ENCODE assay signal across 29 cellular contexts in the genomic region with DNA sequence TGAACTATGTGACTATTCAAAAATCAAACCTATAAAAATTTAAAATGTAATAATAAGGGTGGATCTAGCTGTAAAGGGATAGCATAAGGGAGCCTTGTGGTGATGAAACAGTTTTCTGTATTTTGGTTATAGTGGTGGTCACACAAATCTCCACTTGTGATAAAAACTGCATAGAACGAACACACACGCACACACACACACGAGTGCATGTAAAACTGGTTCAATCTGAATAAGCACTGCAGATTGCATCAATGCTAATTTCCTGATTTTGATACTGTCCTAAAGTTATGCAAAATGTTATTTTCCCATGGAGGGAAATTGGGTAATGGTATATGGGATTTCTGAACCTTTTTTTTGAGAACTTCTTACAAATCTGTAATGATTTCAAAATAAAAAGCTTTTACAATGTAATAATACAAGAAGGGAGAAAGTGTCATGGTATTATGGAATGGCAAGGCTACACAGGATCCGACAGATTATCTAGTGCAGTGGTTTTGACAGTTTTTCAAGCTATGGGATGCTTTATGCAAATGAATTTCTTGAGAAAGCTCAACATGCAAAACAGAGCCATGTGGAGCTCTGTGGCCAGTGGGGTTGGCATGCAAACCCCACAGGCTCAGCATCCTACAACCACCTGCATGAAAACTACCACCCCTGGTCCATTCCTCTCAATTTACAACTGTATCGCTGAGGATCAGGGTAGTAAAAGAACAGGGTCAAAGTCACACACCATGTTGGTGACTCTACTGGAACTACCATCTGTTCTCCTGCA. TPM values are rescaled to one million over a fixed set of nuclear protein-coding genes. Genes with fewer than 3 reads are reported as not detected.
DNase-seq lines count a peak whose midpoint lies in the region; ATAC-seq lines count a peak whose summit lies in the region.
"Had no signal": no experiment of that assay in that cellular context is flagged by ENCODE, and none has a peak within 500 bp of the region (broad histone marks: within the 10 kb centered on the region; RNA-seq: fewer than 3 reads in every experiment).

No MANE protein-coding gene starts in this region.

- no peak overlapping the region for H3K4me3 Mint-ChIP-seq in activated T-cell treated with anti-CD3 and anti-CD28 coated beads, Interleukin-2, amount 50 U/mL, for 24 hours
- no peak overlapping the region for H3K4me3 Mint-ChIP-seq in activated T-cell treated with anti-CD3 and anti-CD28 coated beads, Interleukin-2, amount 50 U/mL, for 4 hours
- H3K4me3 Mint-ChIP-seq in stimulated activated effector memory CD8-positive, alpha-beta T cell treated with anti-CD3 and anti-CD28 coated beads, Interleukin-12 subunit alpha, Interleukin-12 subunit beta, amount 100 ng/mL, for 72 hours: no peak overlapping the region
- H3K4me3 Mint-ChIP-seq: T-helper 1 cell treated with Interleukin-12 subunit alpha and Interleukin-12 subunit beta and Interleukin-4 antibody, amounts not matched to agents 30 μg/mL and 1 μg/mL, for 36 hours had no signal

- DNase-seq in activated T-cell treated with anti-CD3 and anti-CD28 coated beads, Interleukin-2, amount 50 U/mL, for 24 hours: no peak
- no peak for DNase-seq in activated T-cell treated with anti-CD3 and anti-CD28 coated beads, Interleukin-2, amount 50 U/mL, for 4 hours
- DNase-seq in NCI-H526 treated with DMSO at 0.1 percent for 48 hours (lab: John Stamatoyannopoulos, UW): peak; percentile 86
- DNase-seq in stimulated activated effector memory CD8-positive, alpha-beta T cell treated with anti-CD3 and anti-CD28 coated beads, Interleukin-12 subunit alpha, Interleukin-12 subunit beta, amount 100 ng/mL, for 72 hours (ENCODE audit: low spot score in 2 of 2): no peak
- no peak for DNase-seq in NK-92 (lab: John Stamatoyannopoulos, UW; ENCODE audit: unreplicated experiment)
- DNase-seq in aorta: no peak
- DNase-seq: activated CD4-positive, alpha-beta T cell treated with anti-CD3 and anti-CD28 coated beads, Interleukin-2, amount 50 U/mL, for 4 hours; amygdala; BE2C; central memory CD4-positive, alpha-beta T cell; dorsolateral prefrontal cortex; lower lobe of right lung; MG63; NCI-H1694 treated with DMSO at 0.1 percent for 48 hours; small intestine; stimulated activated CD4-positive, alpha-beta T cell treated with anti-CD3 and anti-CD28 coated beads, Interleukin-2, amount 100 ng/mL, for 48 hours; stomach; transverse colon had no signal

- peaks cover 8 to 19% of the 10 kb centered on the region in 2 donors for H3K36me3 ChIP-seq in aorta (ENCODE audit: control insufficient read depth in 1 of 2, insufficient read depth in 2 of 2, low read length in 1 of 2)
- H3K36me3 ChIP-seq: BE2C, neutrophil, transverse colon had no signal

- H3K4me1 Mint-ChIP-seq in activated T-cell treated with anti-CD3 and anti-CD28 coated beads, Interleukin-2, amount 50 U/mL, for 24 hours (ENCODE audit: low read depth): peaks cover 1% of the 10 kb centered on the region
- no peaks in the 10 kb centered on the region for H3K4me1 Mint-ChIP-seq in activated T-cell treated with anti-CD3 and anti-CD28 coated beads, Interleukin-2, amount 50 U/mL, for 4 hours (ENCODE audit: low read depth)
- peaks cover 6% of the 10 kb centered on the region for H3K4me1 Mint-ChIP-seq in stimulated activated effector memory CD8-positive, alpha-beta T cell treated with anti-CD3 and anti-CD28 coated beads, Interleukin-12 subunit alpha, Interleukin-12 subunit beta, amount 100 ng/mL, for 72 hours

- H3K27ac Mint-ChIP-seq in activated T-cell treated with anti-CD3 and anti-CD28 coated beads, Interleukin-2, amount 50 U/mL, for 24 hours: peak overlapping the region; percentile 73
- peak overlapping the region; percentile 14 for H3K27ac Mint-ChIP-seq in stimulated activated effector memory CD8-positive, alpha-beta T cell treated with anti-CD3 and anti-CD28 coated beads, Interleukin-12 subunit alpha, Interleukin-12 subunit beta, amount 100 ng/mL, for 72 hours
- H3K27ac Mint-ChIP-seq: IgD-negative memory B cell; T-helper 1 cell treated with Interleukin-12 subunit alpha and Interleukin-12 subunit beta and Interleukin-4 antibody, amounts not matched to agents 30 μg/mL and 1 μg/mL, for 36 hours had no signal

- intact Hi-C loops in aorta (cut with DNase I): loop anchor here (2.0 to 5.0 kb wide), 3 partner anchors 123 to 313 kb away; no protein-coding TSS in a partner anchor

- no peaks in the 10 kb centered on the region for H3K27me3 Mint-ChIP-seq in activated T-cell treated with anti-CD3 and anti-CD28 coated beads, Interleukin-2, amount 50 U/mL, for 24 hours
- no peaks in the 10 kb centered on the region for H3K27me3 Mint-ChIP-seq in activated T-cell treated with anti-CD3 and anti-CD28 coated beads, Interleukin-2, amount 50 U/mL, for 4 hours (ENCODE audit: low read depth)
- H3K27me3 Mint-ChIP-seq: IgD-negative memory B cell had no signal

- no peak for ATAC-seq in activated T-cell treated with anti-CD3 and anti-CD28 coated beads, Interleukin-2, amount 50 U/mL, for 4 hours
- ATAC-seq in GM21390 (IDR thresholded peaks at IDR 0.05; ENCODE audit: unreplicated experiment): peak; percentile 41
- ATAC-seq in stimulated activated effector memory CD8-positive, alpha-beta T cell treated with anti-CD3 and anti-CD28 coated beads, Interleukin-12 subunit alpha, Interleukin-12 subunit beta, amount 100 ng/mL, for 72 hours: no peak
- no peak for ATAC-seq in GM18909 (IDR thresholded peaks at IDR 0.05; ENCODE audit: poor library complexity, unreplicated experiment)
- ATAC-seq in aorta (ENCODE audit: low FRiP score): no peak
- ATAC-seq: lower lobe of right lung, Panc1 had no signal

- no peaks in the 10 kb centered on the region for H3K4me1 ChIP-seq in aorta (ENCODE audit: control insufficient read depth in 1 of 2, insufficient read depth in 2 of 2, low read length in 2 of 2)
- H3K4me1 ChIP-seq: BE2C, lower lobe of right lung, SJSA1, transverse colon had no signal

- H3K36me3 Mint-ChIP-seq in activated T-cell treated with anti-CD3 and anti-CD28 coated beads, Interleukin-2, amount 50 U/mL, for 24 hours (ENCODE audit: low read depth): peaks cover 96% of the 10 kb centered on the region
- H3K36me3 Mint-ChIP-seq in activated T-cell treated with anti-CD3 and anti-CD28 coated beads, Interleukin-2, amount 50 U/mL, for 4 hours (ENCODE audit: insufficient read depth): peaks cover 47% of the 10 kb centered on the region
- H3K36me3 Mint-ChIP-seq in stimulated activated effector memory CD8-positive, alpha-beta T cell treated with anti-CD3 and anti-CD28 coated beads, Interleukin-12 subunit alpha, Interleukin-12 subunit beta, amount 100 ng/mL, for 72 hours: peaks cover 86% of the 10 kb centered on the region

- H3K27ac ChIP-seq in aorta (ENCODE audit: low read depth in 1 of 2, low read length in 2 of 2): no peak overlapping the region
- H3K27ac ChIP-seq: 22Rv1, lower lobe of right lung, neutrophil, SJSA1, stomach, transverse colon, VCaP had no signal

- H3K9me3 Mint-ChIP-seq in activated T-cell treated with anti-CD3 and anti-CD28 coated beads, Interleukin-2, amount 50 U/mL, for 24 hours: no peaks in the 10 kb centered on the region
- H3K9me3 Mint-ChIP-seq in activated T-cell treated with anti-CD3 and anti-CD28 coated beads, Interleukin-2, amount 50 U/mL, for 4 hours: no peaks in the 10 kb centered on the region
- H3K9me3 Mint-ChIP-seq in stimulated activated effector memory CD8-positive, alpha-beta T cell treated with anti-CD3 and anti-CD28 coated beads, Interleukin-12 subunit alpha, Interleukin-12 subunit beta, amount 100 ng/mL, for 72 hours: no peaks in the 10 kb centered on the region
- H3K9me3 Mint-ChIP-seq: IgD-negative memory B cell; T-helper 1 cell treated with Interleukin-12 subunit alpha and Interleukin-12 subunit beta and Interleukin-4 antibody, amounts not matched to agents 30 μg/mL and 1 μg/mL, for 36 hours had no signal

- WGBS in aorta, 2 donors: 71 to 73% methylated on average over 5 of the region's 5 CpGs

- H3K9me3 ChIP-seq in aorta (ENCODE audit: control insufficient read depth, low read length): no peaks in the 10 kb centered on the region
- H3K9me3 ChIP-seq: BE2C, lower lobe of right lung, MG63, neutrophil, SJSA1, stomach, transverse colon had no signal

- no peak overlapping the region for H3K4me3 ChIP-seq in aorta (ENCODE audit: low read length in 2 of 2)
- H3K4me3 ChIP-seq: dorsolateral prefrontal cortex, lower lobe of right lung, MG63, SJSA1, stomach, transverse colon had no signal

- H3K27me3 ChIP-seq in aorta (ENCODE audit: control insufficient read depth in 1 of 2, insufficient read depth in 2 of 2, low read length in 1 of 2): no peaks in the 10 kb centered on the region
- H3K27me3 ChIP-seq: BE2C, dorsolateral prefrontal cortex, MG63, SJSA1, stomach, transverse colon had no signal

RNA-seq across cellular contexts. Expression of gene SLC41A1, which starts 18.9 kb away (rescaled TPM):
- total RNA-seq in activated T-cell treated with anti-CD3 and anti-CD28 coated beads, Interleukin-2, amount 50 U/mL, for 4 hours: 10 to 100 TPM; 32.2 to 36.6 (median 32.4) TPM
- total RNA-seq in aorta: 10 to 100 TPM; 36.2 to 40.3 TPM
- polyA plus RNA-seq in aorta: 10 to 100 TPM in 1 of 2 donors, 1 to 10 TPM in 1; 7.3 to 24.7 TPM

RNA-seq across cellular contexts. Expression of gene RAB29, which starts 18.9 kb away (rescaled TPM):
- total RNA-seq in activated T-cell treated with anti-CD3 and anti-CD28 coated beads, Interleukin-2, amount 50 U/mL, for 4 hours: 10 to 100 TPM; 14.6 to 23.0 (median 19.0) TPM
- 10 to 100 TPM; 19.5 to 38.9 TPM for total RNA-seq in aorta
- polyA plus RNA-seq in aorta: 10 to 100 TPM; 27.2 to 36.8 TPM

RNA-seq across cellular contexts. Expression of gene NUCKS1, which starts 44.2 kb away (rescaled TPM):
- 100 to 1,000 TPM in 1 of 3 donors, 10 to 100 TPM in 2; 84.5 to 107 (median 93.4) TPM for total RNA-seq in activated T-cell treated with anti-CD3 and anti-CD28 coated beads, Interleukin-2, amount 50 U/mL, for 4 hours
- 100 to 1,000 TPM; 145 to 158 TPM for total RNA-seq in aorta
- polyA plus RNA-seq in aorta: 10 to 100 TPM; 47.1 to 47.6 TPM

RNA-seq across cellular contexts. Expression of gene PM20D1, which starts 55.8 kb away (rescaled TPM):
- under 1 TPM in 2 of 3 donors, not detected in 1; 0.20 to 0.24 TPM for total RNA-seq in activated T-cell treated with anti-CD3 and anti-CD28 coated beads, Interleukin-2, amount 50 U/mL, for 4 hours
- total RNA-seq in aorta: 1 to 10 TPM in 1 of 2 donors, under 1 TPM in 1; 0.19 to 1.1 TPM
- under 1 TPM in 1 of 2 donors, not detected in 1; 0.63 TPM for polyA plus RNA-seq in aorta
- total RNA-seq: fibroblast of villous mesenchyme, pulmonary artery endothelial cell, SJSA1, transverse colon had no signal
